In the genomic region with DNA sequence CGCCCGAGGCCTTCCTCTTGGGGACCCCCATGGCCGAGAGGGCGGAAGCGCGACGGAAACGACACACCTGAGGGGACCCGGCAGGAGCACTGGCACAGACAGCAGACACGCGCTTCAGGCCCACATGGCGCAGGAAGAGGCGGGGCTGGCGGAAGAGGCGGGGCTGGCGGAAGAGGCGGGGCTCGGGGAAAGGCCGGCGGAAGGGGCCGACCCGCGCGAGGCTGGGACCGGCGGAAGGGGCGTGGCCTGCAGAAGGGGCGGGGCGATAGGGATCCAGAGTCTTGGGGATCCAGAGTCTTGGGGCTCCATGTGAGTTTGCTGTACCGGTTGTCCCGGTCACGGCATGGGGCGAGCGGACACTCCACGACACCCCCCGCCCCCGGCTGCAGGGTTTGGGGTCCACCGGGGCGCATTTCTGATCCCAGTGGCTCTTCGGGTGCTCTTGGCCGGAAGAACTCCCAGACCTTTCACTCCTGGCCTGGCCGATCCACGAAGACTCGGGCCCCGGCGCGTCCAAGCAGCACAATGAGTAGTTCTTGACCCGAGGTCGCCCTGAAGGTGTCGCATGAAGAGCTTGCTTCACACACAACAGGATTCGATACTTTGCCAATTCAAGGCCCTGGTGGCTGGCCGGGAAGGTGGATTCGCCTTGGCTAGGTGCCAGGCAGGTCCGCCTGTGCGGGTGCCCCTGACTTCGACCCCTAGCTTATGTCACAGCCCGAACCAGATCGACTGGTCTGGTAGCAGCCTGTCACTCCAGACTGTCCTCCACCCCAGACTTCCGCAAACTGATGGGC, we compare ENCODE assay signal across 8 cellular contexts. TPM values are rescaled to one million over a fixed set of nuclear protein-coding genes. Genes with fewer than 3 reads are reported as not detected.
A peak's percentile ranks its signal among the peaks of the same experiment; 100 is the strongest.
DNase-seq lines count a peak whose midpoint lies in the region; ATAC-seq and TF ChIP-seq lines count a peak whose summit lies in the region.

URB1 (minus strand) TSS at position 133 of the 797 bp plus-strand sequence; CDS start at position 31, 102 bp downstream.

- intact Hi-C loops in right lobe of liver (cut with DNase I): no loop called here

- H3K9me3 ChIP-seq in right lobe of liver: no peaks in the 10 kb centered on the region

- H3K4me3 ChIP-seq in right lobe of liver: peak within 1 kb of the TSS; percentile 89 to 100 (median 100)

- H3K36me3 ChIP-seq in right lobe of liver: no peaks in the 10 kb centered on the region

- TF ChIP-seq CTCF in right lobe of liver (IDR thresholded peaks at IDR 0.05): no peak

- H3K27me3 ChIP-seq in right lobe of liver: no peaks in the 10 kb centered on the region

- peak within 1 kb of the TSS; percentile 61 to 78 (median 71) for H3K27ac ChIP-seq in right lobe of liver

- peak; percentile 65 for TF ChIP-seq POLR2A in right lobe of liver (IDR thresholded peaks at IDR 0.05)

- peak; percentile 56 to 97 (median 89) for DNase-seq in C1 segment of cervical spinal cord (lab: John Stamatoyannopoulos, UW)
- DNase-seq in NCI-H748 treated with DMSO at 0.1 percent for 48 hours (lab: John Stamatoyannopoulos, UW): peak; percentile 59
- peak; percentile 97 for DNase-seq in activated CD4-positive, alpha-beta T cell treated with anti-CD3 and anti-CD28 coated beads, Interleukin-2, amount 50 U/mL, for 48 hours
- DNase-seq in dermis microvascular lymphatic vessel endothelial cell (ENCODE audit: low read depth in 2 of 2): peak in 1 of 2 donors; percentile 83
- peak; percentile 95 to 96 (median 96) for DNase-seq in right lobe of liver
- peak; percentile 92 to 98 for DNase-seq in stimulated activated CD4-positive, alpha-beta T cell treated with anti-CD3 and anti-CD28 coated beads, Interleukin-4, amount 100 ng/mL, for 4 hours

- peak; percentile 89 for ATAC-seq in GM19328 (IDR thresholded peaks at IDR 0.05; ENCODE audit: unreplicated experiment)
- ATAC-seq in HG03460 (IDR thresholded peaks at IDR 0.05; ENCODE audit: unreplicated experiment): peak; percentile 97
- peak; percentile 99 to 100 (median 100) for ATAC-seq in right lobe of liver

- 7% methylated on average over 34 of the region's 59 CpGs for WGBS in right lobe of liver (ENCODE audit: insufficient coverage, low coverage, low lambda C conversion rate, missing lambda C conversion rate)

- peaks cover 0 to 13% (median 5%) of the 10 kb centered on the region in 4 donors for H3K4me1 ChIP-seq in right lobe of liver

RNA-seq across cellular contexts. Expression of gene URB1, which starts in this region (rescaled TPM):
- 13.5 and 18.3 TPM in 2 replicates for total RNA-seq in dermis microvascular lymphatic vessel endothelial cell
- total RNA-seq in right lobe of liver: 10 to 100 TPM in 3 of 6 experiments, 1 to 10 TPM in 3; 6.3 to 13.6 (median 9.8) TPM
